Comparison of ENCODE assay signal across 15 cellular contexts in genomic region chr5:158966691-158967090, GRCh38.
A peak's percentile ranks its signal among the peaks of the same experiment; 100 is the strongest.
DNase-seq lines count a peak whose midpoint lies in the region; ATAC-seq and TF ChIP-seq lines count a peak whose summit lies in the region.
"Had no signal": no experiment of that assay in that cellular context is flagged by ENCODE, and none has a peak within 500 bp of the region (broad histone marks: within the 10 kb centered on the region; RNA-seq: fewer than 3 reads in every experiment).

No MANE protein-coding gene starts in this region.

- H3K4me2 ChIP-seq in BLaER1 (peak overlapping the region; percentile 13), osteoblast (ENCODE audit: insufficient read depth, low read length) (no peak overlapping the region)

- H3K27ac ChIP-seq in BLaER1, result no peak overlapping the region
- peak overlapping the region; percentile 66 for H3K27ac ChIP-seq in epithelial cell of prostate
- peak overlapping the region; percentile 60 for H3K27ac ChIP-seq in osteoblast (ENCODE audit: low read depth, low read length)

- peak; percentile 7 for DNase-seq in KBM-7
- no peak for DNase-seq in epithelial cell of prostate (ENCODE audit: low read depth, low spot score)
- DNase-seq in osteoblast (ENCODE audit: insufficient read length, low spot score, missing footprints), result no peak
- DNase-seq in stimulated activated CD8-positive, alpha-beta memory T cell treated with anti-CD3 and anti-CD28 coated beads, Interleukin-4, amount 100 ng/mL, for 48 hours, result no peak
- DNase-seq in islet precursor cell, result no peak
- DNase-seq: DMS153, IMR-90, NCI-H146, NCI-H2081 treated with DMSO at 0.1 percent for 48 hours, NCI-H226, NCI-H526 treated with DMSO at 0.1 percent for 48 hours, Right ventricle myocardium superior had no signal

- H3K9ac ChIP-seq in BLaER1, result no peak overlapping the region

- no peak overlapping the region for H2AFZ ChIP-seq in osteoblast (ENCODE audit: low read length)

- H3K4me3 ChIP-seq in BLaER1, result no peak overlapping the region
- no peak overlapping the region for H3K4me3 ChIP-seq in osteoblast (ENCODE audit: insufficient read depth, low read length)
- H3K4me3 ChIP-seq: HAP-1 had no signal

- H3K79me2 ChIP-seq in osteoblast (ENCODE audit: insufficient read depth, low read length), result peaks cover 60% of the 10 kb centered on the region

- H3K9me3 ChIP-seq in BLaER1 (no peaks in the 10 kb centered on the region), osteoblast (ENCODE audit: low read depth, low read length) (no peaks in the 10 kb centered on the region)
- H3K9me3 ChIP-seq: HAP-1 had no signal

- ATAC-seq in HG03196 (IDR thresholded peaks at IDR 0.05; ENCODE audit: unreplicated experiment), result no peak

- in situ Hi-C loops in KBM-7 (cut with MboI; ENCODE audit: low pct_unique_long_range_greater_than_20kb, low sequenced_read_pairs), result no loop called here

- peaks cover 92% of the 10 kb centered on the region for H3K36me3 ChIP-seq in BLaER1
- no peaks in the 10 kb centered on the region for H3K36me3 ChIP-seq in osteoblast (ENCODE audit: insufficient read depth, low read length)
- H3K36me3 ChIP-seq: HAP-1 had no signal

- no peaks in the 10 kb centered on the region for H3K27me3 ChIP-seq in BLaER1
- H3K27me3 ChIP-seq in osteoblast (ENCODE audit: insufficient read depth, low read length), result no peaks in the 10 kb centered on the region

- H4K20me1 ChIP-seq in BLaER1, result peaks cover 100% of the 10 kb centered on the region
- no peaks in the 10 kb centered on the region for H4K20me1 ChIP-seq in osteoblast (ENCODE audit: insufficient read depth, low read length)

- no peak for TF ChIP-seq CTCF in osteoblast (IDR thresholded peaks at IDR 0.05; ENCODE audit: extremely low read depth, low read depth, low read length)

- H3K4me1 ChIP-seq in BLaER1, result peaks cover 100% of the 10 kb centered on the region
- peaks cover 41% of the 10 kb centered on the region for H3K4me1 ChIP-seq in osteoblast (ENCODE audit: insufficient read depth, low read length)
- H3K4me1 ChIP-seq: HAP-1 had no signal
